In genomic region chr14:95935228-95935822, GRCh38 we compare ENCODE assay signal across 11 cellular contexts. TPM values are rescaled to one million over a fixed set of nuclear protein-coding genes. Genes with fewer than 3 reads are reported as not detected.
DNase-seq lines count a peak whose midpoint lies in the region; ATAC-seq and TF ChIP-seq lines count a peak whose summit lies in the region.
"Had no signal": no experiment of that assay in that cellular context is flagged by ENCODE, and none has a peak within 500 bp of the region (broad histone marks: within the 10 kb centered on the region; RNA-seq: fewer than 3 reads in every experiment).

No MANE protein-coding gene starts in this region.

- intact Hi-C loops in testis (cut with DNase I; ENCODE audit: low total_unique reads): no loop called here
- intact Hi-C loops in natural killer cell (cut with micrococcal nuclease): no loop called here

- H3K27ac ChIP-seq in cardiac muscle cell (no peak overlapping the region), right atrium auricular region (no peak overlapping the region), testis (no peak overlapping the region)
- H3K27ac ChIP-seq: thoracic aorta had no signal

- H3K27me3 ChIP-seq in cardiac muscle cell: no peaks in the 10 kb centered on the region
- no peaks in the 10 kb centered on the region for H3K27me3 ChIP-seq in right atrium auricular region
- no peaks in the 10 kb centered on the region for H3K27me3 ChIP-seq in testis

- TF ChIP-seq CTCF in cardiac muscle cell (IDR thresholded peaks at IDR 0.05; ENCODE audit: low read depth, low read length): no peak
- no peak for TF ChIP-seq CTCF in right atrium auricular region (IDR thresholded peaks at IDR 0.05)
- TF ChIP-seq CTCF in fibroblast of villous mesenchyme (IDR thresholded peaks at IDR 0.05; ENCODE audit: insufficient read depth, low read depth, low read length): no peak
- TF ChIP-seq CTCF in testis (IDR thresholded peaks at IDR 0.05): no peak
- no peak for TF ChIP-seq CTCF in natural killer cell (IDR thresholded peaks at IDR 0.05)

- 17 to 23% methylated on average over 2 of the region's 2 CpGs for WGBS in testis, 2 donors

- H3K4me1 Mint-ChIP-seq in natural killer cell: no peaks in the 10 kb centered on the region

- TF ChIP-seq POLR2A in testis (IDR thresholded peaks at IDR 0.05): no peak

- no peak for ATAC-seq in natural killer cell
- ATAC-seq: activated CD4-positive, CD25-positive, alpha-beta regulatory T cell treated with anti-CD3 and anti-CD28 coated beads, Interleukin-2, amount 50 U/mL, for 24 hours had no signal

- H3K9me3 Mint-ChIP-seq in natural killer cell: peaks cover 2 to 3% of the 10 kb centered on the region in 2 donors

- no peak overlapping the region for H3K27ac Mint-ChIP-seq in natural killer cell

- H3K27me3 Mint-ChIP-seq in natural killer cell (ENCODE audit: low read depth in 2 of 2): peaks cover 0 to 9% of the 10 kb centered on the region in 2 donors

- DNase-seq in cardiac muscle cell (ENCODE audit: low read depth in 1 of 2, low spot score in 1 of 2) (peak; percentile 37 to 83), right atrium auricular region (ENCODE audit: low spot score) (no peak), SW480 (ENCODE audit: low spot score) (peak; percentile 23), fibroblast of villous mesenchyme (ENCODE audit: low read depth) (peak; percentile 39), testis (peak; percentile 44), epidermal melanocyte (ENCODE audit: insufficient read length, low spot score) (no peak), NCI-H146 treated with DMSO at 0.1 percent for 48 hours (lab: John Stamatoyannopoulos, UW; ENCODE audit: unreplicated experiment) (no peak), natural killer cell (no peak)
- DNase-seq: C1 segment of cervical spinal cord had no signal

- no peaks in the 10 kb centered on the region for H3K4me1 ChIP-seq in cardiac muscle cell (ENCODE audit: low read depth)
- no peaks in the 10 kb centered on the region for H3K4me1 ChIP-seq in right atrium auricular region
- H3K4me1 ChIP-seq in testis: no peaks in the 10 kb centered on the region

- H3K9me3 ChIP-seq in cardiac muscle cell (ENCODE audit: low read depth) (no peaks in the 10 kb centered on the region), right atrium auricular region (no peaks in the 10 kb centered on the region), testis (no peaks in the 10 kb centered on the region)
- H3K9me3 ChIP-seq: thoracic aorta had no signal

- H3K36me3 ChIP-seq in cardiac muscle cell (no peaks in the 10 kb centered on the region), right atrium auricular region (no peaks in the 10 kb centered on the region), testis (ENCODE audit: low read depth, missing control alignments) (no peaks in the 10 kb centered on the region)
- H3K36me3 ChIP-seq: thoracic aorta had no signal

- H3K4me3 ChIP-seq in cardiac muscle cell (no peak overlapping the region), right atrium auricular region (no peak overlapping the region), fibroblast of villous mesenchyme (ENCODE audit: low read depth, low read length) (no peak overlapping the region), testis (no peak overlapping the region)
- H3K4me3 ChIP-seq: thoracic aorta had no signal

- no peaks in the 10 kb centered on the region for H3K36me3 Mint-ChIP-seq in natural killer cell

- H3K4me3 Mint-ChIP-seq in natural killer cell: no peak overlapping the region

RNA-seq across cellular contexts. Expression of gene TUNAR, which starts 58.7 kb away (rescaled TPM):
- total RNA-seq in cardiac muscle cell (0.67 and 1.3 TPM in 2 replicates), right atrium auricular region (not detected), fibroblast of villous mesenchyme (not detected in 2 replicates), testis (1 to 10 TPM; 3.9 to 4.2 TPM), natural killer cell (not detected)
- polyA plus RNA-seq in cardiac muscle cell (0.18 and 2.9 TPM in 2 replicates), testis (ENCODE audit: insufficient read depth, low read depth, low replicate concordance) (2.3 TPM)
- total RNA-seq: thoracic aorta had no signal

Comparison
In these comparisons a context has a peak if more than half of its experiments do, and no peak if none do; other contexts are left out.
1. DNase-seq: peak in cardiac muscle cell (2 of 2), SW480 (single experiment), fibroblast of villous mesenchyme (single experiment) and testis (single experiment); none in right atrium auricular region (single experiment), epidermal melanocyte (single experiment), NCI-H146 treated with DMSO at 0.1 percent for 48 hours (single experiment) and natural killer cell (single experiment).